Comparison of ENCODE assay signal across 25 cellular contexts in genomic region chr1:217493290-217493689, GRCh38.
DNase-seq lines count a peak whose midpoint lies in the region; ATAC-seq, FAIRE-seq and TF ChIP-seq lines count a peak whose summit lies in the region.
"Had no signal": no experiment of that assay in that cellular context is flagged by ENCODE, and none has a peak within 500 bp of the region (broad histone marks: within the 10 kb centered on the region; RNA-seq: fewer than 3 reads in every experiment).

No MANE protein-coding gene starts in this region.

- H3K4me2 ChIP-seq in OCI-LY7 (ENCODE audit: low read length): no peak overlapping the region
- H3K4me2 ChIP-seq: BLaER1, smooth muscle cell had no signal

- H4K20me1 ChIP-seq in OCI-LY7 (ENCODE audit: insufficient read depth, low read length): no peaks in the 10 kb centered on the region
- H4K20me1 ChIP-seq: BLaER1 had no signal

- 91 to 100% methylated on average over 1 of the region's 1 CpG for WGBS in gastroesophageal sphincter (ENCODE audit: low coverage in 1 of 2), 2 donors

- H3K27ac Mint-ChIP-seq in nephron progenitor cell: peak overlapping the region; percentile 18
- H3K27ac Mint-ChIP-seq: activated B cell treated with CpG ODN at 0.5 μM for 24 hours; activated CD4-positive, alpha-beta memory T cell treated with anti-CD3 and anti-CD28 coated beads, Interleukin-2, amount 10 ng/mL, durations not matched to agents 7 days and 5 days; activated naive CD4-positive, alpha-beta T cell treated with anti-CD3 and anti-CD28 coated beads for 36 hours; H9 had no signal

- no peak for TF ChIP-seq EP300 in gastroesophageal sphincter (IDR thresholded peaks at IDR 0.05)

- BruUV-seq in OCI-LY7 (replicated peaks; lab: Mats Ljungman, UMichigan): no TSS peak

- H3K9me3 ChIP-seq in gastroesophageal sphincter (no peaks in the 10 kb centered on the region), OCI-LY7 (ENCODE audit: low read length) (no peaks in the 10 kb centered on the region)
- H3K9me3 ChIP-seq: BLaER1, psoas muscle had no signal

- H3K9me2 ChIP-seq in OCI-LY7 (ENCODE audit: insufficient read depth, low read length): no peaks in the 10 kb centered on the region

- H3K27me3 ChIP-seq in bronchial epithelial cell (ENCODE audit: control insufficient read depth, insufficient read depth, low read length): no peaks in the 10 kb centered on the region
- no peaks in the 10 kb centered on the region for H3K27me3 ChIP-seq in gastroesophageal sphincter
- H3K27me3 ChIP-seq: BLaER1 had no signal

- ATAC-seq in HG03159 (IDR thresholded peaks at IDR 0.05; ENCODE audit: unreplicated experiment) (no peak), gastroesophageal sphincter (no peak)
- ATAC-seq: GM12878, left cardiac atrium, psoas muscle had no signal

- H3K27me3 Mint-ChIP-seq in nephron progenitor cell (ENCODE audit: low read depth, poor library complexity): no peaks in the 10 kb centered on the region
- H3K27me3 Mint-ChIP-seq: activated B cell treated with CpG ODN at 0.5 μM for 24 hours; activated CD4-positive, alpha-beta memory T cell treated with anti-CD3 and anti-CD28 coated beads, Interleukin-2, amount 10 ng/mL, durations not matched to agents 7 days and 5 days had no signal

- H3K9me3 Mint-ChIP-seq in nephron progenitor cell: no peaks in the 10 kb centered on the region
- H3K9me3 Mint-ChIP-seq: activated B cell treated with CpG ODN at 0.5 μM for 24 hours; activated CD4-positive, alpha-beta memory T cell treated with anti-CD3 and anti-CD28 coated beads, Interleukin-2, amount 10 ng/mL, durations not matched to agents 7 days and 5 days; activated naive CD4-positive, alpha-beta T cell treated with anti-CD3 and anti-CD28 coated beads for 36 hours; H9 had no signal

- H3K27ac ChIP-seq in gastroesophageal sphincter (no peak overlapping the region), OCI-LY7 (ENCODE audit: low read depth, low read length, poor library complexity, severe bottlenecking) (no peak overlapping the region)
- H3K27ac ChIP-seq: BLaER1, coronary artery, psoas muscle had no signal

- H2AFZ ChIP-seq in OCI-LY7 (ENCODE audit: low read length): no peak overlapping the region

- H3K79me2 ChIP-seq in OCI-LY7 (ENCODE audit: insufficient read depth, low read depth, low read length): no peaks in the 10 kb centered on the region

- intact Hi-C loops in OCI-LY7 (cut with micrococcal nuclease; ENCODE audit: unreplicated experiment): no loop called here

- CTCF ChIA-PET in OCI-LY7 (lab: Charles Lee; ENCODE audit: unreplicated experiment): no interaction called here

- no peak overlapping the region for H3K4me3 Mint-ChIP-seq in nephron progenitor cell
- H3K4me3 Mint-ChIP-seq: activated B cell treated with CpG ODN at 0.5 μM for 24 hours; activated CD4-positive, alpha-beta memory T cell treated with anti-CD3 and anti-CD28 coated beads, Interleukin-2, amount 10 ng/mL, durations not matched to agents 7 days and 5 days; activated naive CD4-positive, alpha-beta T cell treated with anti-CD3 and anti-CD28 coated beads for 36 hours; H9 had no signal

- H3K4me1 ChIP-seq in gastroesophageal sphincter (no peaks in the 10 kb centered on the region), OCI-LY7 (ENCODE audit: insufficient read depth, low read length, poor library complexity, severe bottlenecking) (no peaks in the 10 kb centered on the region)
- H3K4me1 ChIP-seq: psoas muscle had no signal

- peaks cover 9% of the 10 kb centered on the region for H3K36me3 Mint-ChIP-seq in nephron progenitor cell (ENCODE audit: low read depth)

- H3K4me3 ChIP-seq in bronchial epithelial cell (ENCODE audit: low read depth, low read length): no peak overlapping the region
- no peak overlapping the region for H3K4me3 ChIP-seq in gastroesophageal sphincter
- no peak overlapping the region for H3K4me3 ChIP-seq in OCI-LY7 (ENCODE audit: low read depth, low read length, poor library complexity, severe bottlenecking)
- H3K4me3 ChIP-seq: BLaER1, coronary artery, GM12878, psoas muscle, smooth muscle cell had no signal

- TF ChIP-seq CTCF in bronchial epithelial cell (IDR thresholded peaks at IDR 0.05; ENCODE audit: insufficient read depth, low read length, severe bottlenecking): no peak
- TF ChIP-seq CTCF in nephron progenitor cell (IDR thresholded peaks at IDR 0.05): no peak
- TF ChIP-seq CTCF in gastroesophageal sphincter (IDR thresholded peaks at IDR 0.05): no peak
- no peak for TF ChIP-seq CTCF in OCI-LY7 (conservative IDR thresholded peaks at IDR 0.05; ENCODE audit: low read length)

- no peak for TF ChIP-seq POLR2A in gastroesophageal sphincter (IDR thresholded peaks at IDR 0.05)

- no peaks in the 10 kb centered on the region for H3K4me1 Mint-ChIP-seq in nephron progenitor cell

- DNase-seq in NCI-H2029 (lab: John Stamatoyannopoulos, UW) (peak; percentile 0), NCI-H2029 treated with DMSO at 0.1 percent for 48 hours (lab: John Stamatoyannopoulos, UW) (no peak), NCI-H146 (lab: John Stamatoyannopoulos, UW) (peak; percentile 46), bronchial epithelial cell (ENCODE audit: low read depth) (peak; percentile 79), nephron progenitor cell (no peak), OCI-LY7 (ENCODE audit: low spot score) (no peak)
- DNase-seq: activated B cell treated with CpG ODN at 0.5 μM for 24 hours; activated CD4-positive, alpha-beta memory T cell treated with anti-CD3 and anti-CD28 coated beads, Interleukin-2, amount 10 ng/mL, durations not matched to agents 7 days and 5 days; activated naive CD4-positive, alpha-beta T cell treated with anti-CD3 and anti-CD28 coated beads for 36 hours; Calu3; foreskin melanocyte; GF-D8; H9; left cardiac atrium; midbrain; NCI-H1694; NCI-H345; psoas muscle; stimulated activated CD4-positive, alpha-beta T cell treated with anti-CD3 and anti-CD28 coated beads, Interleukin-4, amount 100 ng/mL, for 4 hours had no signal

- H3K36me3 ChIP-seq in bronchial epithelial cell (ENCODE audit: control insufficient read depth, insufficient read depth, low read length): no peaks in the 10 kb centered on the region
- peaks cover 0 to 19% of the 10 kb centered on the region in 2 donors for H3K36me3 ChIP-seq in gastroesophageal sphincter
- no peaks in the 10 kb centered on the region for H3K36me3 ChIP-seq in OCI-LY7 (ENCODE audit: insufficient read depth, low read length)
- H3K36me3 ChIP-seq: BLaER1 had no signal

- POLR2A ChIA-PET in OCI-LY7 (lab: Charles Lee): interaction anchor here (1.2 to 1.5 kb wide), 2 partner anchors 9 to 10 kb away, joined by 4 read pairs; no protein-coding TSS in a partner anchor

- FAIRE-seq in bronchial epithelial cell (lab: Jason Lieb, UNC): no peak

Comparison
In these comparisons a context has a peak if more than half of its experiments do, and no peak if none do; other contexts are left out.
1. DNase-seq: peak in NCI-H2029 (single experiment), NCI-H146 (single experiment) and bronchial epithelial cell (single experiment); none in NCI-H2029 treated with DMSO at 0.1 percent for 48 hours (single experiment), nephron progenitor cell (single experiment) and OCI-LY7 (single experiment).